ENCODE assay signal across 15 cellular contexts in genomic region chr3:72634128-72634527, GRCh38.
DNase-seq lines count a peak whose midpoint lies in the region; ATAC-seq lines count a peak whose summit lies in the region.
"Had no signal": no experiment of that assay in that cellular context is flagged by ENCODE, and none has a peak within 500 bp of the region (broad histone marks: within the 10 kb centered on the region; RNA-seq: fewer than 3 reads in every experiment).

No MANE protein-coding gene starts in this region.

- ATAC-seq in activated T-cell treated with anti-CD3 and anti-CD28 coated beads, Interleukin-2, amount 50 U/mL, for 4 hours: peak; percentile 83 to 85
- ATAC-seq in GM21423 (IDR thresholded peaks at IDR 0.05; ENCODE audit: unreplicated experiment) (peak; percentile 36), HG03045 (IDR thresholded peaks at IDR 0.05; ENCODE audit: unreplicated experiment) (peak; percentile 66)

- no peaks in the 10 kb centered on the region for H3K27me3 Mint-ChIP-seq in activated T-cell treated with anti-CD3 and anti-CD28 coated beads, Interleukin-2, amount 50 U/mL, for 4 hours (ENCODE audit: low read depth)
- H3K27me3 Mint-ChIP-seq in stimulated activated naive CD8-positive, alpha-beta T cell treated with anti-CD3 and anti-CD28 coated beads, Interleukin-15, Interleukin-2, amounts not matched to agents 100 ng/mL and 50 ng/mL, for 24 hours: peaks cover 18% of the 10 kb centered on the region

- peak overlapping the region; percentile 76 for H3K27ac Mint-ChIP-seq in stimulated activated naive CD8-positive, alpha-beta T cell treated with anti-CD3 and anti-CD28 coated beads, Interleukin-15, Interleukin-2, amounts not matched to agents 100 ng/mL and 50 ng/mL, for 24 hours
- H3K27ac Mint-ChIP-seq: activated naive CD4-positive, alpha-beta T cell treated with anti-CD3 and anti-CD28 coated beads, Interleukin-2, amount 50 U/mL, for 24 hours had no signal

- H3K4me3 Mint-ChIP-seq in activated T-cell treated with anti-CD3 and anti-CD28 coated beads, Interleukin-2, amount 50 U/mL, for 4 hours: no peak overlapping the region
- peak overlapping the region; percentile 47 for H3K4me3 Mint-ChIP-seq in stimulated activated naive CD8-positive, alpha-beta T cell treated with anti-CD3 and anti-CD28 coated beads, Interleukin-15, Interleukin-2, amounts not matched to agents 100 ng/mL and 50 ng/mL, for 24 hours
- H3K4me3 Mint-ChIP-seq: activated naive CD4-positive, alpha-beta T cell treated with anti-CD3 and anti-CD28 coated beads, Interleukin-2, amount 50 U/mL, for 24 hours had no signal

- H3K9me3 Mint-ChIP-seq in activated T-cell treated with anti-CD3 and anti-CD28 coated beads, Interleukin-2, amount 50 U/mL, for 4 hours: peaks cover 4% of the 10 kb centered on the region
- H3K9me3 Mint-ChIP-seq in stimulated activated naive CD8-positive, alpha-beta T cell treated with anti-CD3 and anti-CD28 coated beads, Interleukin-15, Interleukin-2, amounts not matched to agents 100 ng/mL and 50 ng/mL, for 24 hours: no peaks in the 10 kb centered on the region
- H3K9me3 Mint-ChIP-seq: activated naive CD4-positive, alpha-beta T cell treated with anti-CD3 and anti-CD28 coated beads, Interleukin-2, amount 50 U/mL, for 24 hours had no signal

- H3K4me1 Mint-ChIP-seq in activated T-cell treated with anti-CD3 and anti-CD28 coated beads, Interleukin-2, amount 50 U/mL, for 4 hours (ENCODE audit: low read depth): peaks cover 21% of the 10 kb centered on the region
- peaks cover 56% of the 10 kb centered on the region for H3K4me1 Mint-ChIP-seq in stimulated activated naive CD8-positive, alpha-beta T cell treated with anti-CD3 and anti-CD28 coated beads, Interleukin-15, Interleukin-2, amounts not matched to agents 100 ng/mL and 50 ng/mL, for 24 hours (ENCODE audit: low read depth)

- no peaks in the 10 kb centered on the region for H3K36me3 Mint-ChIP-seq in activated T-cell treated with anti-CD3 and anti-CD28 coated beads, Interleukin-2, amount 50 U/mL, for 4 hours (ENCODE audit: insufficient read depth)
- H3K36me3 Mint-ChIP-seq in stimulated activated naive CD8-positive, alpha-beta T cell treated with anti-CD3 and anti-CD28 coated beads, Interleukin-15, Interleukin-2, amounts not matched to agents 100 ng/mL and 50 ng/mL, for 24 hours (ENCODE audit: low read depth): no peaks in the 10 kb centered on the region

- DNase-seq in activated T-cell treated with anti-CD3 and anti-CD28 coated beads, Interleukin-2, amount 50 U/mL, for 4 hours: no peak
- DNase-seq in activated T-cell treated with anti-CD3 and anti-CD28 coated beads for 4 hours (no peak), epidermal melanocyte (ENCODE audit: insufficient read length, low spot score) (no peak), NOMO-1 (lab: John Stamatoyannopoulos, UW; ENCODE audit: unreplicated experiment in 2 of 2) (no peak), NCI-H2196 treated with DMSO at 0.1 percent for 48 hours (lab: John Stamatoyannopoulos, UW; ENCODE audit: unreplicated experiment) (no peak)
- DNase-seq: ACHN; activated CD4-positive, alpha-beta T cell treated with anti-CD3 and anti-CD28 coated beads, Interleukin-2, amount 50 U/mL, for 4 hours; COR-L47; MM.1S; NK-92 treated with Interleukin-12 subunit alpha and Interleukin-12 subunit beta, amount 100 ng/mL, for 24 hours; stimulated activated naive CD4-positive, alpha-beta T cell treated with Interleukin-2 at 50 U/mL for 16 hours had no signal
